In genomic region chr9:34651876-34652602, GRCh38 we compare ENCODE assay signal across 10 cellular contexts. TPM values are rescaled to one million over a fixed set of nuclear protein-coding genes. Genes with fewer than 3 reads are reported as not detected.
DNase-seq lines count a peak whose midpoint lies in the region; ATAC-seq and TF ChIP-seq lines count a peak whose summit lies in the region.
"Had no signal": no experiment of that assay in that cellular context is flagged by ENCODE, and none has a peak within 500 bp of the region (broad histone marks: within the 10 kb centered on the region; RNA-seq: fewer than 3 reads in every experiment).

TSS of gene IL11RA (plus strand) at chr9:34652185. CDS start at chr9:34655218, 3,033 bp downstream.

- no peaks in the 10 kb centered on the region for H3K27me3 Mint-ChIP-seq in activated naive CD8-positive, alpha-beta T cell treated with anti-CD3 and anti-CD28 coated beads for 36 hours
- H3K27me3 Mint-ChIP-seq: naive B cell had no signal

- H3K4me2 ChIP-seq in OCI-LY7 (ENCODE audit: low read length) (peak within 1 kb of the TSS; percentile 35; the same call in 1 of the 2 replicates), neuronal stem cell (ENCODE audit: insufficient read depth, low read length, poor library complexity, severe bottlenecking) (peak within 1 kb of the TSS; percentile 47)

- H3K14ac ChIP-seq in neuronal stem cell (ENCODE audit: low read length) = peak within 1 kb of the TSS; percentile 39

- peak within 1 kb of the TSS; percentile 94 for H4K91ac ChIP-seq in neuronal stem cell (ENCODE audit: low read depth, low read length, poor library complexity)

- no CpG with 5 or more reads among the region's 24 CpGs for WGBS in neuronal stem cell (ENCODE audit: extremely low coverage in 2 of 2, insufficient read length in 2 of 2, insufficient replicate concordance in 1 of 2), 2 donors

- no peak for TF ChIP-seq CTCF in OCI-LY7 (conservative IDR thresholded peaks at IDR 0.05; ENCODE audit: low read length)

- intact Hi-C loops in OCI-LY7 (cut with micrococcal nuclease; ENCODE audit: unreplicated experiment) (no loop called here), Right ventricle myocardium inferior (cut with DNase I) (no loop called here)

- no peaks in the 10 kb centered on the region for H3K27me3 ChIP-seq in neuronal stem cell (ENCODE audit: control insufficient read depth in 3 of 3, insufficient read depth in 3 of 3, low read depth in 1 of 3, low read length in 3 of 3)

- peaks cover 23% of the 10 kb centered on the region for H3K36me3 Mint-ChIP-seq in activated naive CD8-positive, alpha-beta T cell treated with anti-CD3 and anti-CD28 coated beads for 36 hours

- H3K79me2 ChIP-seq in OCI-LY7 (ENCODE audit: insufficient read depth, low read depth, low read length) = peaks cover 11% of the 10 kb centered on the region; the same call in 1 of the 2 replicates

- H3K4ac ChIP-seq in neuronal stem cell (ENCODE audit: low read length) = no peak within 1 kb of the TSS

- peak within 1 kb of the TSS; percentile 31 for H2AK5ac ChIP-seq in neuronal stem cell (ENCODE audit: low read depth, low read length)

- POLR2A ChIA-PET in OCI-LY7 (lab: Charles Lee) = interaction anchor here (1.1 kb wide), 1 partner anchor 15 kb away, joined by 3 read pairs; the partner anchor contains the start of gene SIGMAR1

- peak within 1 kb of the TSS; percentile 84 for H3K18ac ChIP-seq in neuronal stem cell (ENCODE audit: low read length)

- H3K27ac ChIP-seq in OCI-LY7 (ENCODE audit: low read depth, low read length, poor library complexity, severe bottlenecking) (no peak within 1 kb of the TSS), neuronal stem cell (replicated peaks; ENCODE audit: low read length) (peak within 1 kb of the TSS; percentile 65)

- peak within 1 kb of the TSS; percentile 81 for H3K9ac ChIP-seq in neuronal stem cell (ENCODE audit: low read depth, low read length, poor library complexity)

- H3K9me3 Mint-ChIP-seq in activated naive CD8-positive, alpha-beta T cell treated with anti-CD3 and anti-CD28 coated beads for 36 hours = no peaks in the 10 kb centered on the region
- H3K9me3 Mint-ChIP-seq: naive B cell had no signal

- DNase-seq in NCI-H146 (lab: John Stamatoyannopoulos, UW) = peak; percentile 19
- no peak for DNase-seq in NCI-H146 treated with DMSO at 0.1 percent for 48 hours (lab: John Stamatoyannopoulos, UW; ENCODE audit: unreplicated experiment)
- peak; percentile 33 for DNase-seq in OCI-LY7 (ENCODE audit: low spot score)
- peak; percentile 57 for DNase-seq in activated naive CD8-positive, alpha-beta T cell treated with anti-CD3 and anti-CD28 coated beads for 36 hours
- DNase-seq in Right ventricle myocardium inferior (ENCODE audit: missing footprints) = peak; percentile 93
- DNase-seq in neuronal stem cell (ENCODE audit: low spot score) = peak; percentile 88
- peak; percentile 87 for DNase-seq in ureter (ENCODE audit: low spot score)
- DNase-seq: DND-41, naive B cell had no signal

- H3K9me3 ChIP-seq in OCI-LY7 (ENCODE audit: low read length) (no peaks in the 10 kb centered on the region), neuronal stem cell (replicated peaks in 1 of 2; ENCODE audit: control insufficient read depth in 2 of 2, insufficient read depth in 1 of 2, low read depth in 1 of 2, low read length in 2 of 2) (no peaks in the 10 kb centered on the region)

- H3K4me3 ChIP-seq in OCI-LY7 (ENCODE audit: low read depth, low read length, poor library complexity, severe bottlenecking) = no peak within 1 kb of the TSS
- H3K4me3 ChIP-seq in neuronal stem cell (ENCODE audit: low read length in 2 of 2) = peak within 1 kb of the TSS; percentile 50 to 73

- ATAC-seq in Right ventricle myocardium inferior (peak; percentile 87), GM18858 (IDR thresholded peaks at IDR 0.05; ENCODE audit: unreplicated experiment) (no peak)

- H2BK120ac ChIP-seq in neuronal stem cell (ENCODE audit: low read depth, low read length) = no peak within 1 kb of the TSS

- peak within 1 kb of the TSS; percentile 77 for H2BK12ac ChIP-seq in neuronal stem cell (ENCODE audit: low read length)

- H4K8ac ChIP-seq in neuronal stem cell (ENCODE audit: low read depth, low read length) = peak within 1 kb of the TSS; percentile 83

- peak within 1 kb of the TSS; percentile 58 for H3K27ac Mint-ChIP-seq in activated naive CD8-positive, alpha-beta T cell treated with anti-CD3 and anti-CD28 coated beads for 36 hours

- no peak within 1 kb of the TSS for H3K4me3 Mint-ChIP-seq in activated naive CD8-positive, alpha-beta T cell treated with anti-CD3 and anti-CD28 coated beads for 36 hours

- no peaks in the 10 kb centered on the region for H4K20me1 ChIP-seq in OCI-LY7 (ENCODE audit: insufficient read depth, low read length)

- BruUV-seq in OCI-LY7 (replicated peaks; lab: Mats Ljungman, UMichigan) = no TSS peak

- peaks cover 1% of the 10 kb centered on the region for H3K79me1 ChIP-seq in neuronal stem cell (ENCODE audit: low read depth, low read length)

- H3K9me2 ChIP-seq in OCI-LY7 (ENCODE audit: insufficient read depth, low read length) = no peaks in the 10 kb centered on the region

- H3K4me1 ChIP-seq in OCI-LY7 (ENCODE audit: insufficient read depth, low read length, poor library complexity, severe bottlenecking) (peaks cover 14% of the 10 kb centered on the region), neuronal stem cell (ENCODE audit: control insufficient read depth in 2 of 2, insufficient read depth in 1 of 2, low read depth in 1 of 2, low read length in 2 of 2) (peaks cover 38 to 40% of the 10 kb centered on the region in 2 donors)

- no peak within 1 kb of the TSS for H2AFZ ChIP-seq in OCI-LY7 (ENCODE audit: low read length)
- peak within 1 kb of the TSS; percentile 69 for H2AFZ ChIP-seq in neuronal stem cell (ENCODE audit: low read length)

- CTCF ChIA-PET in OCI-LY7 (lab: Charles Lee; ENCODE audit: unreplicated experiment) = no interaction called here

- H3K36me3 ChIP-seq in OCI-LY7 (ENCODE audit: insufficient read depth, low read length) = peaks cover 23% of the 10 kb centered on the region
- peaks cover 19 to 23% of the 10 kb centered on the region in 2 donors for H3K36me3 ChIP-seq in neuronal stem cell (replicated peaks in 1 of 2; ENCODE audit: control insufficient read depth in 2 of 2, insufficient read depth in 2 of 2, low read length in 2 of 2)

- H2BK5ac ChIP-seq in neuronal stem cell (ENCODE audit: low read length) = peak within 1 kb of the TSS; percentile 46

- H3K4me1 Mint-ChIP-seq in activated naive CD8-positive, alpha-beta T cell treated with anti-CD3 and anti-CD28 coated beads for 36 hours = peaks cover 33% of the 10 kb centered on the region

- peak within 1 kb of the TSS; percentile 1 for H3K23ac ChIP-seq in neuronal stem cell (ENCODE audit: low read depth, low read length, poor library complexity)

- no peak within 1 kb of the TSS for H2BK15ac ChIP-seq in neuronal stem cell (ENCODE audit: low read length)

RNA-seq across cellular contexts. Expression of gene IL11RA, which starts in this region (rescaled TPM):
- 16.2 and 16.7 TPM in 2 replicates for total RNA-seq in OCI-LY7 (2014; rRNA removed; shearing (Covaris generic))
- total RNA-seq in OCI-LY7 (2022) (20.1 and 29.2 TPM in 2 replicates), Right ventricle myocardium inferior (43.6 TPM), ureter (19.4 TPM)
- 10 to 100 TPM; 12.1 to 13.0 TPM for total RNA-seq in activated naive CD8-positive, alpha-beta T cell treated with anti-CD3 and anti-CD28 coated beads for 36 hours
- 11.9 TPM for polyA plus RNA-seq in neuronal stem cell (2013, experiment 1 of 2)
- polyA plus RNA-seq in neuronal stem cell (2013, experiment 2 of 2) = 11.4 TPM
